In the genomic region with DNA sequence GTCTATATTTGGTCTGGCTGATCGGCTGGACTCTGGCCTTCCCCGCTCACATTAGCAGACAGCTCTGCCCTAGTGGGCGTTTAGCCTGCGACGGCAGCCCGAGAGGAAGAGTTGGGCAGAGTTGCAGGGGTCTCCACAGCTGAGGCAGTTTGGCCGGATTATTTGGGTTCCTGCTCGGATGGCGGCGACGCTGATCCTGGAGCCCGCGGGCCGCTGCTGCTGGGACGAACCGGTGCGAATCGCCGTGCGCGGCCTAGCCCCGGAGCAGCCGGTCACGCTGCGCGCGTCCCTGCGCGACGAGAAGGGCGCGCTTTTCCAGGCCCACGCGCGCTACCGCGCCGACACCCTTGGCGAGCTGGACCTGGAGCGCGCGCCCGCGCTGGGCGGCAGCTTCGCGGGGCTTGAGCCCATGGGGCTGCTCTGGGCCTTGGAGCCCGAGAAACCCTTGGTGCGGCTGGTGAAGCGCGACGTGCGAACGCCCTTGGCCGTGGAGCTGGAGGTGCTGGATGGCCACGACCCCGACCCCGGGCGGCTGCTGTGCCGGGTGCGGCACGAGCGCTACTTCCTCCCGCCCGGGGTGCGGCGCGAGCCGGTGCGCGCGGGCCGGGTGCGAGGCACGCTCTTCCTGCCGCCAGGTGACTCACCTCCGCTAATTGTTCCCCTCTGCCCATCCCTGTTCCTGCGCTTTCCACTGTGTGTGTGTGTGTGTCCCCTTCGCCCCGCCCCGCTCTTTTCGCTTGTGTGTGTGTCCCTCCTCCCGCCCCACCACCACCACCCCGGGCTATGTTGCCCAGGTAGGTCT, we compare ENCODE assay signal across 9 cellular contexts. TPM values are rescaled to one million over a fixed set of nuclear protein-coding genes. Genes with fewer than 3 reads are reported as not detected.
DNase-seq lines count a peak whose midpoint lies in the region; ATAC-seq and TF ChIP-seq lines count a peak whose summit lies in the region.
"Not testable (repeated sequence)": the region's sequence is repeated elsewhere in the genome, so short reads cannot be mapped to it uniquely, and the experiment has no call there.
"Had no signal": no experiment of that assay in that cellular context is flagged by ENCODE, and none has a peak within 500 bp of the region (broad histone marks: within the 10 kb centered on the region; RNA-seq: fewer than 3 reads in every experiment).

No MANE protein-coding gene starts in this region.

- POLR2A ChIA-PET in naive thymus-derived CD4-positive, alpha-beta T cell (lab: Charles Lee): not testable (repeated sequence)

- not testable (repeated sequence) for H3K9me3 ChIP-seq in NT2/D1 (ENCODE audit: insufficient read depth, low read length); naive thymus-derived CD4-positive, alpha-beta T cell (ENCODE audit: control insufficient read depth in 2 of 3, low read length in 3 of 3)

- not testable (repeated sequence) for H3K27me3 ChIP-seq in NT2/D1 (ENCODE audit: insufficient read depth, insufficient read length); dorsolateral prefrontal cortex; naive thymus-derived CD4-positive, alpha-beta T cell (ENCODE audit: control insufficient read depth in 2 of 2, insufficient read depth in 2 of 2, low read length in 2 of 2)

- H3K4me1 ChIP-seq in NT2/D1 (ENCODE audit: insufficient read depth, insufficient read length); naive thymus-derived CD4-positive, alpha-beta T cell (ENCODE audit: control insufficient read depth in 2 of 2, insufficient read depth in 2 of 2, low read length in 2 of 2): not testable (repeated sequence)

- TF ChIP-seq CTCF in AG10803 (conservative IDR thresholded peaks at IDR 0.05; ENCODE audit: low read length); HFF-Myc (IDR thresholded peaks at IDR 0.05; ENCODE audit: low read depth, low read length, missing control alignments): not testable (repeated sequence)
- peak in 1 of 56 donors; percentile 10 for TF ChIP-seq CTCF in dorsolateral prefrontal cortex (IDR thresholded peaks at IDR 0.05 in 54 of 56, conservative IDR thresholded peaks at IDR 0.05 in 2 of 56; ENCODE audit: low read depth in 1 of 56, partially characterized antibody in 56 of 56)

- not testable (repeated sequence) for H3K36me3 ChIP-seq in NT2/D1 (ENCODE audit: insufficient read depth, insufficient read length, low read length); naive thymus-derived CD4-positive, alpha-beta T cell (ENCODE audit: control insufficient read depth in 2 of 3, insufficient read depth in 3 of 3, low read length in 3 of 3)

- peak overlapping the region; percentile 81 for H3K9ac ChIP-seq in NT2/D1 (ENCODE audit: insufficient read length, low read depth)

- peak overlapping the region in 39 of 59 donors; percentile 32 to 94 (median 79) for H3K27ac ChIP-seq in dorsolateral prefrontal cortex
- not testable (repeated sequence) for H3K27ac ChIP-seq in naive thymus-derived CD4-positive, alpha-beta T cell (ENCODE audit: low read depth, low read length)

- peak overlapping the region; percentile 62 for H3K4me3 Mint-ChIP-seq in activated T-cell treated with anti-CD3 and anti-CD28 coated beads, Interleukin-2, amount 50 U/mL, for 24 hours
- peak overlapping the region in 5 of 10 donors; percentile 10 to 84 (median 72) for H3K4me3 Mint-ChIP-seq in naive thymus-derived CD4-positive, alpha-beta T cell

- CTCF ChIA-PET in naive thymus-derived CD4-positive, alpha-beta T cell (lab: Charles Lee): not testable (repeated sequence)

- peak; percentile 28 for ATAC-seq in naive thymus-derived CD4-positive, alpha-beta T cell

- not testable (repeated sequence) for H3K36me3 Mint-ChIP-seq in activated T-cell treated with anti-CD3 and anti-CD28 coated beads, Interleukin-2, amount 50 U/mL, for 24 hours (ENCODE audit: low read depth); naive thymus-derived CD4-positive, alpha-beta T cell

- not testable (repeated sequence) for H3K27ac Mint-ChIP-seq in activated T-cell treated with anti-CD3 and anti-CD28 coated beads, Interleukin-2, amount 50 U/mL, for 24 hours; naive thymus-derived CD4-positive, alpha-beta T cell

- intact Hi-C loops in dorsolateral prefrontal cortex (cut with DNase I): loop anchor here in 1 of 2 donors (2.0 kb wide), 1 partner anchor 31 kb away; the partner anchor contains the start of gene ACOT2
- intact Hi-C loops in naive thymus-derived CD4-positive, alpha-beta T cell (cut with micrococcal nuclease): not testable (repeated sequence)

- H3K4me3 ChIP-seq in AG10803 (ENCODE audit: low read length) (peak overlapping the region; percentile 58), HFF-Myc (replicated peaks; ENCODE audit: low read depth, low read length) (0 out of 2 replicates have a peak overlapping the region, but pooled peaks have one; percentile 19), NT2/D1 (ENCODE audit: insufficient read length, low read depth) (peak overlapping the region; percentile 63), dorsolateral prefrontal cortex (peak overlapping the region in 48 of 59 donors; percentile 28 to 80 (median 59))
- not testable (repeated sequence) for H3K4me3 ChIP-seq in naive thymus-derived CD4-positive, alpha-beta T cell (ENCODE audit: low read length)

- H3K27me3 Mint-ChIP-seq in activated T-cell treated with anti-CD3 and anti-CD28 coated beads, Interleukin-2, amount 50 U/mL, for 24 hours: peaks cover 20% of the 10 kb centered on the region
- peaks cover 0 to 15% (median 5%) of the 10 kb centered on the region in 5 donors for H3K27me3 Mint-ChIP-seq in naive thymus-derived CD4-positive, alpha-beta T cell

- not testable (repeated sequence) for H3K9me3 Mint-ChIP-seq in activated T-cell treated with anti-CD3 and anti-CD28 coated beads, Interleukin-2, amount 50 U/mL, for 24 hours; naive thymus-derived CD4-positive, alpha-beta T cell

- DNase-seq in AG10803 (ENCODE audit: low read depth) (peak; percentile 43), dorsolateral prefrontal cortex (peak in 3 of 10 donors; percentile 7 to 71 (median 68)), iPS DF 19.7 (ENCODE audit: low read depth, low spot score) (peak; percentile 57)
- not testable (repeated sequence) for DNase-seq in HFF-Myc (ENCODE audit: extremely low read depth, low read depth); NT2/D1 (ENCODE audit: low read depth, low spot score); naive thymus-derived CD4-positive, alpha-beta T cell
- peak; percentile 56 for DNase-seq in activated T-cell treated with anti-CD3 and anti-CD28 coated beads, Interleukin-2, amount 50 U/mL, for 24 hours
- DNase-seq in stimulated activated CD4-positive, alpha-beta T cell treated with anti-CD3 and anti-CD28 coated beads, Interleukin-4, amount 100 ng/mL, for 1 hour: peak; percentile 27

- H3K4me1 Mint-ChIP-seq in activated T-cell treated with anti-CD3 and anti-CD28 coated beads, Interleukin-2, amount 50 U/mL, for 24 hours (ENCODE audit: low read depth); naive thymus-derived CD4-positive, alpha-beta T cell: not testable (repeated sequence)

RNA-seq across cellular contexts. Expression of gene ACOT1, which starts 0.5 kb away (rescaled TPM):
- total RNA-seq in dorsolateral prefrontal cortex: 10 to 100 TPM in 48 of 120 experiments, 1 to 10 TPM in 72; 1.3 to 25.8 (median 9.0) TPM
- 1 to 10 TPM; 1.4 to 4.1 (median 2.6) TPM for total RNA-seq in naive thymus-derived CD4-positive, alpha-beta T cell
- polyA plus RNA-seq in naive thymus-derived CD4-positive, alpha-beta T cell: 1 to 10 TPM; 2.2 to 2.4 TPM

RNA-seq across cellular contexts. Expression of gene HEATR4, which starts 21.3 kb away (rescaled TPM):
- total RNA-seq in dorsolateral prefrontal cortex: 10 to 100 TPM in 1 of 120 experiments, 1 to 10 TPM in 118, under 1 TPM in 1; 0.88 to 10.9 (median 4.5) TPM
- total RNA-seq in naive thymus-derived CD4-positive, alpha-beta T cell: under 1 TPM in 1 of 5 experiments, not detected in 4; 0.65 TPM
- under 1 TPM in 1 of 2 donors, not detected in 1; 0.21 TPM for polyA plus RNA-seq in naive thymus-derived CD4-positive, alpha-beta T cell
- total RNA-seq: ascending aorta had no signal

RNA-seq across cellular contexts. Expression of gene ACOT2, which starts 31.6 kb away (rescaled TPM):
- 10 to 100 TPM in 119 of 120 experiments, 1 to 10 TPM in 1; 8.6 to 37.6 (median 25.0) TPM for total RNA-seq in dorsolateral prefrontal cortex
- total RNA-seq in naive thymus-derived CD4-positive, alpha-beta T cell: 10 to 100 TPM in 2 of 5 experiments, 1 to 10 TPM in 3; 8.8 to 15.3 (median 9.8) TPM
- 10 to 100 TPM; 29.1 to 36.5 TPM for polyA plus RNA-seq in naive thymus-derived CD4-positive, alpha-beta T cell

RNA-seq across cellular contexts. Expression of gene RIOX1, which starts 46.7 kb away (rescaled TPM):
- 10 to 100 TPM in 118 of 120 experiments, 1 to 10 TPM in 2; 9.3 to 18.4 (median 13.5) TPM for total RNA-seq in dorsolateral prefrontal cortex
- 10 to 100 TPM; 20.6 to 40.3 (median 28.0) TPM for total RNA-seq in naive thymus-derived CD4-positive, alpha-beta T cell
- 10 to 100 TPM; 33.8 to 44.2 TPM for polyA plus RNA-seq in naive thymus-derived CD4-positive, alpha-beta T cell

RNA-seq across cellular contexts. Expression of gene ACOT4, which starts 54.2 kb away (rescaled TPM):
- 1 to 10 TPM in 113 of 120 experiments, under 1 TPM in 7; 0.35 to 6.2 (median 2.4) TPM for total RNA-seq in dorsolateral prefrontal cortex
- 1 to 10 TPM in 1 of 5 experiments, under 1 TPM in 4; 0.69 to 1.0 (median 0.89) TPM for total RNA-seq in naive thymus-derived CD4-positive, alpha-beta T cell
- 1 to 10 TPM; 1.8 to 2.6 TPM for polyA plus RNA-seq in naive thymus-derived CD4-positive, alpha-beta T cell
